In genomic region chr17:17806035-17806434, GRCh38 we compare ENCODE assay signal across 27 cellular contexts. TPM values are rescaled to one million over a fixed set of nuclear protein-coding genes. Genes with fewer than 3 reads are reported as not detected.
A peak's percentile ranks its signal among the peaks of the same experiment; 100 is the strongest.
DNase-seq lines count a peak whose midpoint lies in the region; ATAC-seq and TF ChIP-seq lines count a peak whose summit lies in the region.
"Had no signal": no experiment of that assay in that cellular context is flagged by ENCODE, and none has a peak within 500 bp of the region (broad histone marks: within the 10 kb centered on the region; RNA-seq: fewer than 3 reads in every experiment).

No MANE protein-coding gene starts in this region.

- no peak overlapping the region for H2AFZ ChIP-seq in osteoblast (ENCODE audit: low read length)
- H2AFZ ChIP-seq: GM23338 had no signal

- H3K27ac ChIP-seq in dorsolateral prefrontal cortex (peak overlapping the region in 38 of 59 donors; percentile 10 to 77 (median 54)), osteoblast (ENCODE audit: low read depth, low read length) (no peak overlapping the region)
- H3K27ac ChIP-seq: cardiac muscle cell, ovary, WERI-Rb-1 had no signal

- H3K9me3 ChIP-seq in Caco-2 (no peaks in the 10 kb centered on the region), osteoblast (ENCODE audit: low read depth, low read length) (no peaks in the 10 kb centered on the region)
- H3K9me3 ChIP-seq: MG63, ovary had no signal

- H3K4me1 ChIP-seq in Caco-2 (no peaks in the 10 kb centered on the region), osteoblast (ENCODE audit: insufficient read depth, low read length) (no peaks in the 10 kb centered on the region)

- CTCF ChIA-PET in Caco-2 (lab: Charles Lee) = interaction anchor here (0.6 kb wide), 1 partner anchor 85 kb away, joined by 3 read pairs; no protein-coding TSS in a partner anchor
- CTCF ChIA-PET in GM10248 (lab: Yijun Ruan, JAX) = interaction anchor here (0.9 to 1.6 kb wide), 3 partner anchors 32 to 113 kb away, joined by 3 to 7 read pairs (median 3); no protein-coding TSS in a partner anchor

- H3K4me2 ChIP-seq in osteoblast (ENCODE audit: insufficient read depth, low read length) = no peak overlapping the region
- H3K4me2 ChIP-seq: GM23338 had no signal

- H4K20me1 ChIP-seq in osteoblast (ENCODE audit: insufficient read depth, low read length) = peaks cover 10% of the 10 kb centered on the region

- H3K4me3 ChIP-seq in Caco-2 (ENCODE audit: low read depth, low read length) (no peak overlapping the region), dorsolateral prefrontal cortex (no peak overlapping the region), osteoblast (ENCODE audit: insufficient read depth, low read length) (no peak overlapping the region)
- H3K4me3 ChIP-seq: cardiac muscle cell, GM23338, MG63, ovary had no signal

- no peaks in the 10 kb centered on the region for H3K27me3 Mint-ChIP-seq in activated T-cell treated with anti-CD3 and anti-CD28 coated beads, Interleukin-2, amount 50 U/mL, for 24 hours
- H3K27me3 Mint-ChIP-seq in Caco-2 (ENCODE audit: insufficient read depth, unreplicated experiment) = no peaks in the 10 kb centered on the region
- H3K27me3 Mint-ChIP-seq: memory B cell; stimulated activated naive CD8-positive, alpha-beta T cell treated with anti-CD3 and anti-CD28 coated beads, Interleukin-15, amount 100 ng/mL, for 72 hours had no signal

- peaks cover 33% of the 10 kb centered on the region for H3K36me3 Mint-ChIP-seq in activated T-cell treated with anti-CD3 and anti-CD28 coated beads, Interleukin-2, amount 50 U/mL, for 24 hours (ENCODE audit: low read depth)
- peaks cover 82% of the 10 kb centered on the region for H3K36me3 Mint-ChIP-seq in Caco-2 (ENCODE audit: insufficient read depth, unreplicated experiment)

- BruUV-seq in Caco-2 (replicated peaks; lab: Mats Ljungman, UMichigan) = no TSS peak

- no peaks in the 10 kb centered on the region for H3K27me3 ChIP-seq in Caco-2 (replicated peaks; ENCODE audit: control insufficient read depth, insufficient read depth, low read length)
- no peaks in the 10 kb centered on the region for H3K27me3 ChIP-seq in dorsolateral prefrontal cortex
- no peaks in the 10 kb centered on the region for H3K27me3 ChIP-seq in osteoblast (ENCODE audit: insufficient read depth, low read length)
- H3K27me3 ChIP-seq: cardiac muscle cell, MG63, ovary had no signal

- TF ChIP-seq CTCF in Caco-2 (IDR thresholded peaks at IDR 0.05; ENCODE audit: insufficient read depth in 1 of 2, low read depth in 1 of 2, low read length in 1 of 2, severe bottlenecking in 1 of 2, unreplicated experiment in 1 of 2) (no peak), dorsolateral prefrontal cortex (IDR thresholded peaks at IDR 0.05 in 54 of 56, conservative IDR thresholded peaks at IDR 0.05 in 2 of 56; ENCODE audit: low read depth in 1 of 56, partially characterized antibody in 56 of 56) (no peak), osteoblast (IDR thresholded peaks at IDR 0.05; ENCODE audit: extremely low read depth, low read depth, low read length) (no peak), GM10248 (IDR thresholded peaks at IDR 0.05; ENCODE audit: control extremely low read depth, extremely low read depth, low read depth, missing control alignments) (no peak)

- H3K9me3 Mint-ChIP-seq in activated T-cell treated with anti-CD3 and anti-CD28 coated beads, Interleukin-2, amount 50 U/mL, for 24 hours = no peaks in the 10 kb centered on the region
- H3K9me3 Mint-ChIP-seq in Caco-2 (ENCODE audit: unreplicated experiment) = no peaks in the 10 kb centered on the region
- H3K9me3 Mint-ChIP-seq: GM23338; memory B cell; stimulated activated naive CD8-positive, alpha-beta T cell treated with anti-CD3 and anti-CD28 coated beads, Interleukin-15, amount 100 ng/mL, for 72 hours had no signal

- DNase-seq in activated T-cell treated with anti-CD3 and anti-CD28 coated beads, Interleukin-2, amount 50 U/mL, for 24 hours = no peak
- no peak for DNase-seq in activated T-cell treated with anti-CD3 and anti-CD28 coated beads, Interleukin-2, amount 50 U/mL, for 1 hour
- DNase-seq in Caco-2 = no peak
- DNase-seq in dorsolateral prefrontal cortex = no peak
- peak; percentile 88 for DNase-seq in osteoblast (ENCODE audit: insufficient read length, low spot score, missing footprints)
- no peak for DNase-seq in stimulated activated naive CD4-positive, alpha-beta T cell (lab: John Stamatoyannopoulos, UW)
- DNase-seq in GM10248 (ENCODE audit: extremely low spot score) = no peak
- DNase-seq: activated CD8-positive, alpha-beta memory T cell treated with anti-CD3 and anti-CD28 coated beads, Interleukin-2, amount 50 U/mL, for 48 hours; activated gamma-delta T cell treated with Interleukin-2 at 50 U/mL for 16 hours; amygdala; DMS53; KBM-7; kidney glomerular epithelial cell; MG63; NCI-H1417; NCI-H2081 treated with DMSO at 0.1 percent for 48 hours; NCI-H446; NCI-H82; ovary; RPMI8226; stimulated activated naive CD8-positive, alpha-beta T cell treated with anti-CD3 and anti-CD28 coated beads, Interleukin-15, amount 100 ng/mL, for 72 hours; trophoblast cell; WERI-Rb-1 had no signal

- POLR2A ChIA-PET in Caco-2 (lab: Charles Lee) (interaction anchor here (0.6 kb wide), 1 partner anchor 120 kb away, joined by 3 read pairs; no protein-coding TSS in a partner anchor), GM10248 (lab: Yijun Ruan, JAX) (no interaction called here)

- H3K79me2 ChIP-seq in osteoblast (ENCODE audit: insufficient read depth, low read length) = no peaks in the 10 kb centered on the region

- H3K4me1 Mint-ChIP-seq in activated T-cell treated with anti-CD3 and anti-CD28 coated beads, Interleukin-2, amount 50 U/mL, for 24 hours (ENCODE audit: low read depth) = peaks cover 8% of the 10 kb centered on the region
- no peaks in the 10 kb centered on the region for H3K4me1 Mint-ChIP-seq in Caco-2 (ENCODE audit: low read depth, unreplicated experiment)

- intact Hi-C loops in Caco-2 (cut with micrococcal nuclease; ENCODE audit: unreplicated experiment) = no loop called here
- intact Hi-C loops in dorsolateral prefrontal cortex (cut with DNase I) = no loop called here

- no peak for ATAC-seq in GM21515 (IDR thresholded peaks at IDR 0.05; ENCODE audit: unreplicated experiment)
- ATAC-seq: GM23338; stimulated activated naive CD8-positive, alpha-beta T cell treated with anti-CD3 and anti-CD28 coated beads, Interleukin-15, amount 100 ng/mL, for 72 hours had no signal

- H3K4me3 Mint-ChIP-seq in activated T-cell treated with anti-CD3 and anti-CD28 coated beads, Interleukin-2, amount 50 U/mL, for 24 hours = no peak overlapping the region
- H3K4me3 Mint-ChIP-seq in Caco-2 (ENCODE audit: unreplicated experiment) = no peak overlapping the region
- H3K4me3 Mint-ChIP-seq: GM23338, memory B cell had no signal

- H3K27ac Mint-ChIP-seq in activated T-cell treated with anti-CD3 and anti-CD28 coated beads, Interleukin-2, amount 50 U/mL, for 24 hours = peak overlapping the region; percentile 51
- H3K27ac Mint-ChIP-seq in Caco-2 (ENCODE audit: unreplicated experiment) = peak overlapping the region; percentile 62
- H3K27ac Mint-ChIP-seq: GM23338, memory B cell had no signal

- H3K36me3 ChIP-seq in Caco-2 (ENCODE audit: control insufficient read depth, insufficient read depth, low read length) (peaks cover 3% of the 10 kb centered on the region), osteoblast (ENCODE audit: insufficient read depth, low read length) (peaks cover 25% of the 10 kb centered on the region)
- H3K36me3 ChIP-seq: ovary had no signal

RNA-seq across cellular contexts. Expression of gene SREBF1, which starts 30.8 kb away (rescaled TPM):
- total RNA-seq in Caco-2 (2022) = 109 and 118 TPM in 2 replicates
- total RNA-seq in dorsolateral prefrontal cortex = 100 to 1,000 TPM in 84 of 120 experiments, 10 to 100 TPM in 36; 57.2 to 359 (median 120) TPM
- 115 and 133 TPM in 2 replicates for total RNA-seq in osteoblast
